In genomic region chr4:85051526-85051925, GRCh38 we compare ENCODE assay signal across 40 cellular contexts.
"Had no signal": no experiment of that assay in that cellular context is flagged by ENCODE, and none has a peak within 500 bp of the region (broad histone marks: within the 10 kb centered on the region; RNA-seq: fewer than 3 reads in every experiment).

No MANE protein-coding gene starts in this region.

- H3K27ac ChIP-seq: adrenal gland, ascending aorta, body of pancreas, brain microvascular endothelial cell, breast epithelium, cardiac muscle cell had no signal

- H3K4me1 Mint-ChIP-seq: activated naive CD4-positive, alpha-beta T cell treated with anti-CD3 and anti-CD28 coated beads, Interleukin-2, amount 10 ng/mL, durations not matched to agents 7 days and 5 days; activated naive CD4-positive, alpha-beta T cell treated with anti-CD3 and anti-CD28 coated beads, Interleukin-2, amount 50 U/mL, for 24 hours; activated naive CD8-positive, alpha-beta T cell treated with anti-CD3 and anti-CD28 coated beads for 36 hours; activated naive CD8-positive, alpha-beta T cell treated with anti-CD3 and anti-CD28 coated beads, Interleukin-2, amount 10 ng/mL, durations not matched to agents 7 days and 5 days; activated naive CD8-positive, alpha-beta T cell treated with anti-CD3 and anti-CD28 coated beads, Interleukin-2, amount 50 U/mL, for 24 hours; activated T-helper 17 cell treated with anti-CD3 and anti-CD28 coated beads, Interleukin-2, amount 50 U/mL, for 72 hours; brain; central memory CD8-positive, alpha-beta T cell had no signal

- FAIRE-seq: astrocyte, bronchial epithelial cell had no signal

- H3K4me3 ChIP-seq: adrenal gland, ascending aorta, body of pancreas, breast epithelium, cardiac muscle cell had no signal

- H3K36me3 Mint-ChIP-seq: activated naive CD4-positive, alpha-beta T cell treated with anti-CD3 and anti-CD28 coated beads, Interleukin-2, amount 10 ng/mL, durations not matched to agents 7 days and 5 days; activated naive CD4-positive, alpha-beta T cell treated with anti-CD3 and anti-CD28 coated beads, Interleukin-2, amount 50 U/mL, for 24 hours; activated naive CD4-positive, alpha-beta T cell treated with anti-CD3 and anti-CD28 coated beads, Interleukin-2, amount 50 U/mL, for 72 hours; activated naive CD8-positive, alpha-beta T cell; activated naive CD8-positive, alpha-beta T cell treated with anti-CD3 and anti-CD28 coated beads for 36 hours; activated naive CD8-positive, alpha-beta T cell treated with anti-CD3 and anti-CD28 coated beads, Interleukin-2, amount 10 ng/mL, durations not matched to agents 7 days and 5 days; brain had no signal

- H3K4me3 Mint-ChIP-seq: activated naive CD4-positive, alpha-beta T cell treated with anti-CD3 and anti-CD28 coated beads for 36 hours; activated naive CD4-positive, alpha-beta T cell treated with anti-CD3 and anti-CD28 coated beads, Interleukin-2, amount 10 ng/mL, durations not matched to agents 7 days and 5 days; activated naive CD4-positive, alpha-beta T cell treated with anti-CD3 and anti-CD28 coated beads, Interleukin-2, amount 50 U/mL, for 24 hours; activated naive CD8-positive, alpha-beta T cell; activated naive CD8-positive, alpha-beta T cell treated with anti-CD3 and anti-CD28 coated beads for 36 hours; activated naive CD8-positive, alpha-beta T cell treated with anti-CD3 and anti-CD28 coated beads, Interleukin-2, amount 10 ng/mL, durations not matched to agents 7 days and 5 days; activated naive CD8-positive, alpha-beta T cell treated with anti-CD3 and anti-CD28 coated beads, Interleukin-2, amount 50 U/mL, for 24 hours; activated T-cell treated with anti-CD3 and anti-CD28 coated beads, Interleukin-2, amount 50 U/mL, for 24 hours; activated T-cell treated with anti-CD3 and anti-CD28 coated beads, Interleukin-2, amount 50 U/mL, for 4 hours; activated T-cell treated with anti-CD3 and anti-CD28 coated beads, Interleukin-2, amount 50 U/mL, for 72 hours; activated T-helper 1 cell treated with anti-CD3 and anti-CD28 coated beads, Interleukin-12 subunit alpha, Interleukin-12 subunit beta, Interleukin-2, Interleukin-4 antibody, amounts not matched to agents 30 ng/mL and 10 ng/mL and 1 ng/mL, durations not matched to agents 14 hours and 24 hours and 36 hours; activated T-helper 17 cell treated with anti-CD3 and anti-CD28 coated beads, Interleukin-2, amount 50 U/mL, for 72 hours; brain; central memory CD8-positive, alpha-beta T cell had no signal

- H3K4me1 ChIP-seq: adrenal gland, ascending aorta, body of pancreas, breast epithelium had no signal

- H3K9me3 ChIP-seq: adrenal gland, body of pancreas had no signal

- H3K27me3 ChIP-seq: adrenal gland, ascending aorta, body of pancreas, brain microvascular endothelial cell, breast epithelium had no signal

- H3K36me3 ChIP-seq: adrenal gland, ascending aorta, brain microvascular endothelial cell, breast epithelium, cardiac muscle cell had no signal

- H3K27ac Mint-ChIP-seq: activated naive CD4-positive, alpha-beta T cell treated with anti-CD3 and anti-CD28 coated beads for 36 hours; activated naive CD4-positive, alpha-beta T cell treated with anti-CD3 and anti-CD28 coated beads, Interleukin-2, amount 10 ng/mL, durations not matched to agents 7 days and 5 days; activated naive CD4-positive, alpha-beta T cell treated with anti-CD3 and anti-CD28 coated beads, Interleukin-2, amount 50 U/mL, for 24 hours; activated naive CD4-positive, alpha-beta T cell treated with anti-CD3 and anti-CD28 coated beads, Interleukin-2, amount 50 U/mL, for 72 hours; activated naive CD8-positive, alpha-beta T cell; activated naive CD8-positive, alpha-beta T cell treated with anti-CD3 and anti-CD28 coated beads for 36 hours; activated naive CD8-positive, alpha-beta T cell treated with anti-CD3 and anti-CD28 coated beads, Interleukin-2, amount 10 ng/mL, durations not matched to agents 7 days and 5 days; activated naive CD8-positive, alpha-beta T cell treated with anti-CD3 and anti-CD28 coated beads, Interleukin-2, amount 50 U/mL, for 24 hours; activated T-cell treated with anti-CD3 and anti-CD28 coated beads, Interleukin-2, amount 50 U/mL, for 24 hours; activated T-cell treated with anti-CD3 and anti-CD28 coated beads, Interleukin-2, amount 50 U/mL, for 72 hours; activated T-helper 1 cell treated with anti-CD3 and anti-CD28 coated beads, Interleukin-12 subunit alpha, Interleukin-12 subunit beta, Interleukin-2, Interleukin-4 antibody, amounts not matched to agents 30 ng/mL and 10 ng/mL and 1 ng/mL, durations not matched to agents 14 hours and 24 hours and 36 hours; activated T-helper 17 cell treated with anti-CD3 and anti-CD28 coated beads, Interleukin-2, amount 50 U/mL, for 72 hours; activated T-helper 2 cell treated with anti-CD3 and anti-CD28 coated beads, Interferon-gamma antibody, Interleukin-2, Interleukin-4, amounts not matched to agents 10 μg/mL and 5 μg/mL and 100 μg/mL, durations not matched to agents 14 hours and 24 hours and 36 hours; brain had no signal

- ATAC-seq: activated naive CD4-positive, alpha-beta T cell treated with anti-CD3 and anti-CD28 coated beads, Interleukin-2, amount 50 U/mL, for 72 hours; activated naive CD8-positive, alpha-beta T cell treated with anti-CD3 and anti-CD28 coated beads, Interleukin-2, amount 50 U/mL, for 24 hours; activated T-cell treated with anti-CD3 and anti-CD28 coated beads, Interleukin-2, amount 50 U/mL, for 4 hours; activated T-cell treated with anti-CD3 and anti-CD28 coated beads, Interleukin-2, amount 50 U/mL, for 72 hours; activated T-helper 17 cell treated with anti-CD3 and anti-CD28 coated beads, Interleukin-2, amount 50 U/mL, for 72 hours; body of pancreas had no signal

- DNase-seq: activated effector memory CD4-positive, alpha-beta T cell treated with anti-CD3 and anti-CD28 coated beads, Interleukin-2, amount 50 U/mL, for 16 hours; activated effector memory CD4-positive, alpha-beta T cell treated with Interleukin-2 at 50 U/mL for 16 hours; activated gamma-delta T cell; activated gamma-delta T cell treated with Interleukin-2 at 50 U/mL for 16 hours; activated naive CD4-positive, alpha-beta T cell; activated naive CD4-positive, alpha-beta T cell treated with anti-CD3 and anti-CD28 coated beads for 36 hours; activated naive CD4-positive, alpha-beta T cell treated with anti-CD3 and anti-CD28 coated beads, Interleukin-2, amount 10 ng/mL, durations not matched to agents 7 days and 5 days; activated naive CD4-positive, alpha-beta T cell treated with anti-CD3 and anti-CD28 coated beads, Interleukin-2, amount 50 U/mL, for 16 hours; activated naive CD4-positive, alpha-beta T cell treated with Interleukin-2 at 50 U/mL for 16 hours; activated naive CD8-positive, alpha-beta T cell treated with anti-CD3 and anti-CD28 coated beads for 36 hours; activated naive CD8-positive, alpha-beta T cell treated with anti-CD3 and anti-CD28 coated beads, Interleukin-2, amount 10 ng/mL, durations not matched to agents 7 days and 5 days; activated naive CD8-positive, alpha-beta T cell treated with anti-CD3 and anti-CD28 coated beads, Interleukin-2, amount 50 U/mL, for 24 hours; activated T-cell treated with anti-CD3 and anti-CD28 coated beads, Interleukin-2, amount 50 U/mL, for 1 hour; activated T-cell treated with anti-CD3 and anti-CD28 coated beads, Interleukin-2, amount 50 U/mL, for 24 hours; activated T-cell treated with anti-CD3 and anti-CD28 coated beads, Interleukin-2, amount 50 U/mL, for 4 hours; activated T-cell treated with anti-CD3 and anti-CD28 coated beads, Interleukin-2, amount 50 U/mL, for 48 hours; activated T-cell treated with anti-CD3 and anti-CD28 coated beads, Interleukin-2, amount 50 U/mL, for 72 hours; adrenal gland; amniotic stem cell; amygdala; anterior cingulate cortex; aorta; body of pancreas; brain microvascular endothelial cell; caudate nucleus; central memory CD4-positive, alpha-beta T cell; cerebellar nuclear complex had no signal

- H3K9me3 Mint-ChIP-seq: activated naive CD4-positive, alpha-beta T cell treated with anti-CD3 and anti-CD28 coated beads for 36 hours; activated naive CD4-positive, alpha-beta T cell treated with anti-CD3 and anti-CD28 coated beads, Interleukin-2, amount 10 ng/mL, durations not matched to agents 7 days and 5 days; activated naive CD4-positive, alpha-beta T cell treated with anti-CD3 and anti-CD28 coated beads, Interleukin-2, amount 50 U/mL, for 24 hours; activated naive CD8-positive, alpha-beta T cell treated with anti-CD3 and anti-CD28 coated beads, Interleukin-2, amount 10 ng/mL, durations not matched to agents 7 days and 5 days; activated T-helper 1 cell treated with anti-CD3 and anti-CD28 coated beads, Interleukin-12 subunit alpha, Interleukin-12 subunit beta, Interleukin-2, Interleukin-4 antibody, amounts not matched to agents 30 ng/mL and 10 ng/mL and 1 ng/mL, durations not matched to agents 14 hours and 24 hours and 36 hours; activated T-helper 2 cell treated with anti-CD3 and anti-CD28 coated beads, Interferon-gamma antibody, Interleukin-2, Interleukin-4, amounts not matched to agents 10 μg/mL and 5 μg/mL and 100 μg/mL, durations not matched to agents 14 hours and 24 hours and 36 hours had no signal

- H3K27me3 Mint-ChIP-seq: activated naive CD4-positive, alpha-beta T cell treated with anti-CD3 and anti-CD28 coated beads, Interleukin-2, amount 10 ng/mL, durations not matched to agents 7 days and 5 days; activated naive CD4-positive, alpha-beta T cell treated with anti-CD3 and anti-CD28 coated beads, Interleukin-2, amount 50 U/mL, for 24 hours; activated naive CD8-positive, alpha-beta T cell; activated naive CD8-positive, alpha-beta T cell treated with anti-CD3 and anti-CD28 coated beads for 36 hours; activated naive CD8-positive, alpha-beta T cell treated with anti-CD3 and anti-CD28 coated beads, Interleukin-2, amount 10 ng/mL, durations not matched to agents 7 days and 5 days; activated naive CD8-positive, alpha-beta T cell treated with anti-CD3 and anti-CD28 coated beads, Interleukin-2, amount 50 U/mL, for 24 hours; activated T-cell treated with anti-CD3 and anti-CD28 coated beads, Interleukin-2, amount 50 U/mL, for 24 hours; activated T-helper 17 cell treated with anti-CD3 and anti-CD28 coated beads, Interleukin-2, amount 50 U/mL, for 72 hours; brain; central memory CD8-positive, alpha-beta T cell had no signal
